Comparison of ENCODE assay signal across 9 cellular contexts in genomic region chr20:33299111-33299603, GRCh38. TPM values are rescaled to one million over a fixed set of nuclear protein-coding genes. Genes with fewer than 3 reads are reported as not detected.
DNase-seq lines count a peak whose midpoint lies in the region; ATAC-seq and TF ChIP-seq lines count a peak whose summit lies in the region.
"Had no signal": no experiment of that assay in that cellular context is flagged by ENCODE, and none has a peak within 500 bp of the region (broad histone marks: within the 10 kb centered on the region; RNA-seq: fewer than 3 reads in every experiment).

No MANE protein-coding gene starts in this region.

- no peak for DNase-seq in AG04449 (ENCODE audit: low read depth, low spot score)
- DNase-seq in GM19238 (ENCODE audit: insufficient read length, low spot score): peak; percentile 77
- peak; percentile 63 for DNase-seq in NCI-H460 (ENCODE audit: extremely low read depth, low read depth)
- peak; percentile 66 to 69 for DNase-seq in activated CD4-positive, alpha-beta T cell treated with anti-CD3 and anti-CD28 coated beads, Interleukin-2, amount 50 U/mL, for 4 hours
- peak; percentile 90 for DNase-seq in ecto neural progenitor cell (ENCODE audit: low spot score)
- peak; percentile 77 to 86 for DNase-seq in memory B cell (ENCODE audit: low spot score in 2 of 2)
- peak; percentile 30 to 38 for DNase-seq in stimulated activated CD8-positive, alpha-beta memory T cell treated with anti-CD3 and anti-CD28 coated beads, Interleukin-15, amount 100 ng/mL, for 4 hours (ENCODE audit: low read depth in 2 of 2)

- peaks cover 2% of the 10 kb centered on the region for H3K9me3 Mint-ChIP-seq in memory B cell

- H3K4me3 Mint-ChIP-seq in memory B cell: no peak overlapping the region

- H3K27ac Mint-ChIP-seq in memory B cell: no peak overlapping the region

- CTCF ChIA-PET in AG04449 (lab: Yijun Ruan, JAX): interaction anchor here (0.7 to 3.4 kb wide), 19 partner anchors 9 to 529 kb away, joined by 3 to 16 read pairs (median 4); no protein-coding TSS in a partner anchor

- POLR2A ChIA-PET in AG04449 (lab: Yijun Ruan, JAX): no interaction called here

- peak; percentile 82 for ATAC-seq in memory B cell (ENCODE audit: low read depth)
- ATAC-seq in GM18907 (IDR thresholded peaks at IDR 0.05; ENCODE audit: unreplicated experiment): no peak

- no peaks in the 10 kb centered on the region for H3K4me1 Mint-ChIP-seq in memory B cell

- peaks cover 10% of the 10 kb centered on the region for H3K27me3 Mint-ChIP-seq in memory B cell

- H3K4me3 ChIP-seq in AG04449 (ENCODE audit: low read depth, low read length): no peak overlapping the region

- H3K36me3 Mint-ChIP-seq in memory B cell: no peaks in the 10 kb centered on the region

- peak; percentile 91 for TF ChIP-seq CTCF in AG04449 (IDR thresholded peaks at IDR 0.05; ENCODE audit: insufficient read depth, low read length, missing control alignments)

RNA-seq across cellular contexts. Expression of gene BPIFB1, which starts 16.1 kb away (rescaled TPM):
- not detected in 2 replicates for total RNA-seq in NCI-H460 (2014; rRNA removed; shearing (Covaris generic))
- not detected in 2 replicates for polyA plus RNA-seq in NCI-H460 (2014; cell fraction: nucleus; rRNA removed)
- total RNA-seq: temporal lobe had no signal
